ENCODE assay signal across 28 cellular contexts in the genomic region with DNA sequence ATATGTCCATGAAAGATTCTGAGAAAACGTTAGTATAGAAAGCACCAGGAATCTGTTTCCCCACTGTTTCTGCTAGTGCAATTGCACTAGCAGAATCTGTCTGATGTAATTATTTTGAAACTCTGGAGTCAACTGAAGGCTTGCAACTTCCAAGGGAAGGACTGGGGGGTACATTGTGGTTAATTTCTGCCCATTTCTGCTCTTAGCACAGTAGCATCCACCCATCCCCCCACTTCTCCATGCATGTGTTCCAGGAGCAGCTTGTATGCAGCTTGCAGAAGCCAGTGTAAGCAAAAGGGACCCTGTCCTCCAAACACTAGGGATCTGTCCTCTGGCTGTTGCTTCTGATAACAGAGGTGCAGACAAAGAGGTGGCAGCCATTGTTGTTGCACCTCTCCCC.
"Had no signal": no experiment of that assay in that cellular context is flagged by ENCODE, and none has a peak within 500 bp of the region (broad histone marks: within the 10 kb centered on the region; RNA-seq: fewer than 3 reads in every experiment).

No MANE protein-coding gene starts in this region.

- H3K27me3 Mint-ChIP-seq: stimulated activated memory B cell treated with anti-CD40 and anti-IgM and Interleukin-4, amounts not matched to agents 10 μg/mL and 1 μg/mL and 100 μg/mL, for 72 hours; stimulated activated naive CD8-positive, alpha-beta T cell treated with anti-CD3 and anti-CD28 coated beads, Interleukin-15, amount 100 ng/mL, for 72 hours; type B pancreatic cell had no signal

- H3K4me3 Mint-ChIP-seq: stimulated activated effector memory CD8-positive, alpha-beta T cell treated with anti-CD3 and anti-CD28 coated beads, Interleukin-12 subunit alpha, Interleukin-12 subunit beta, amount 100 ng/mL, for 72 hours; stimulated activated memory B cell treated with anti-CD40 and anti-IgM and Interleukin-4, amounts not matched to agents 10 μg/mL and 1 μg/mL and 100 μg/mL, for 72 hours; stimulated activated naive B cell treated with anti-CD40 and anti-IgM and Interleukin-4, amounts not matched to agents 10 μg/mL and 1 μg/mL and 100 μg/mL, for 72 hours; stimulated activated naive CD8-positive, alpha-beta T cell treated with anti-CD3 and anti-CD28 coated beads, Interleukin-15, amount 100 ng/mL, for 72 hours; stimulated activated naive CD8-positive, alpha-beta T cell treated with anti-CD3 and anti-CD28 coated beads, Interleukin-15, Interleukin-2, amounts not matched to agents 100 ng/mL and 50 ng/mL, for 24 hours; type B pancreatic cell had no signal

- H3K4me3 ChIP-seq: stomach, suprapubic skin, testis, thoracic aorta, thyroid gland, tibial artery, tibial nerve, transverse colon, upper lobe of left lung, upper lobe of right lung, uterus, vagina had no signal

- H3K4me1 ChIP-seq: suprapubic skin, testis, thyroid gland, tibial nerve, transverse colon, upper lobe of left lung, upper lobe of right lung, uterus, vagina had no signal

- H3K36me3 ChIP-seq: stomach, suprapubic skin, thoracic aorta, thyroid gland, tibial artery, tibial nerve, transverse colon, upper lobe of left lung, upper lobe of right lung, uterus, vagina had no signal

- H3K27ac ChIP-seq: stomach, suprapubic skin, testis, thoracic aorta, thyroid gland, tibial artery, tibial nerve, transverse colon, upper lobe of left lung, upper lobe of right lung, uterus, vagina had no signal

- DNase-seq: stimulated activated CD4-positive, alpha-beta T cell treated with anti-CD3 and anti-CD28 coated beads, Interleukin-2, amount 100 ng/mL, for 48 hours; stimulated activated CD4-positive, alpha-beta T cell treated with anti-CD3 and anti-CD28 coated beads, Interleukin-4, amount 100 ng/mL, for 1 hour; stimulated activated CD4-positive, alpha-beta T cell treated with anti-CD3 and anti-CD28 coated beads, Interleukin-4, amount 100 ng/mL, for 24 hours; stimulated activated CD4-positive, alpha-beta T cell treated with anti-CD3 and anti-CD28 coated beads, Interleukin-4, amount 100 ng/mL, for 4 hours; stimulated activated CD8-positive, alpha-beta memory T cell treated with anti-CD3 and anti-CD28 coated beads, Interleukin-4, amount 100 ng/mL, for 48 hours; stimulated activated naive B cell treated with anti-CD40 and anti-IgM and Interleukin-4, amounts not matched to agents 10 μg/mL and 1 μg/mL and 100 μg/mL, for 72 hours; stimulated activated naive CD4-positive, alpha-beta T cell; stimulated activated naive CD4-positive, alpha-beta T cell treated with Interleukin-2 at 50 U/mL for 16 hours; stimulated activated naive CD8-positive, alpha-beta T cell treated with anti-CD3 and anti-CD28 coated beads, Interleukin-15, amount 100 ng/mL, for 72 hours; stimulated activated naive CD8-positive, alpha-beta T cell treated with anti-CD3 and anti-CD28 coated beads, Interleukin-15, Interleukin-2, amounts not matched to agents 100 U/mL and 50 U/mL, for 24 hours; stomach; substantia nigra; testis; thyroid gland; tibial artery; transverse colon; trophoblast cell; upper lobe of left lung; upper lobe of right lung; uterus had no signal

- H3K36me3 Mint-ChIP-seq: stimulated activated effector memory CD8-positive, alpha-beta T cell treated with anti-CD3 and anti-CD28 coated beads, Interleukin-12 subunit alpha, Interleukin-12 subunit beta, amount 100 ng/mL, for 72 hours; type B pancreatic cell had no signal

- H3K9me3 ChIP-seq: testis, thyroid gland, uterus, vagina had no signal

- H3K27ac Mint-ChIP-seq: stimulated activated effector memory CD8-positive, alpha-beta T cell treated with anti-CD3 and anti-CD28 coated beads, Interleukin-12 subunit alpha, Interleukin-12 subunit beta, amount 100 ng/mL, for 72 hours; stimulated activated memory B cell treated with anti-CD40 and anti-IgM and Interleukin-4, amounts not matched to agents 10 μg/mL and 1 μg/mL and 100 μg/mL, for 72 hours; stimulated activated naive B cell treated with anti-CD40 and anti-IgM and Interleukin-4, amounts not matched to agents 10 μg/mL and 1 μg/mL and 100 μg/mL, for 72 hours; stimulated activated naive CD8-positive, alpha-beta T cell treated with anti-CD3 and anti-CD28 coated beads, Interleukin-15, amount 100 ng/mL, for 72 hours; stimulated activated naive CD8-positive, alpha-beta T cell treated with anti-CD3 and anti-CD28 coated beads, Interleukin-15, Interleukin-2, amounts not matched to agents 100 ng/mL and 50 ng/mL, for 24 hours; type B pancreatic cell had no signal

- H3K27me3 ChIP-seq: stomach, suprapubic skin, testis, thyroid gland, tibial artery, tibial nerve, transverse colon, upper lobe of left lung, upper lobe of right lung, uterus, vagina had no signal

- ATAC-seq: stimulated activated effector memory CD8-positive, alpha-beta T cell treated with anti-CD3 and anti-CD28 coated beads, Interleukin-12 subunit alpha, Interleukin-12 subunit beta, amount 100 ng/mL, for 72 hours; stimulated activated memory B cell treated with anti-CD40 and anti-IgM and Interleukin-4, amounts not matched to agents 10 μg/mL and 1 μg/mL and 100 μg/mL, for 72 hours; stimulated activated naive B cell treated with anti-CD40 and anti-IgM and Interleukin-4, amounts not matched to agents 10 μg/mL and 1 μg/mL and 100 μg/mL, for 72 hours; stimulated activated naive CD8-positive, alpha-beta T cell treated with anti-CD3 and anti-CD28 coated beads, Interleukin-15, amount 100 ng/mL, for 72 hours; stimulated activated naive CD8-positive, alpha-beta T cell treated with anti-CD3 and anti-CD28 coated beads, Interleukin-15, Interleukin-2, amounts not matched to agents 100 U/mL and 50 U/mL, for 24 hours; upper lobe of right lung had no signal

- H3K4me1 Mint-ChIP-seq: stimulated activated memory B cell treated with anti-CD40 and anti-IgM and Interleukin-4, amounts not matched to agents 10 μg/mL and 1 μg/mL and 100 μg/mL, for 72 hours; stimulated activated naive B cell treated with anti-CD40 and anti-IgM and Interleukin-4, amounts not matched to agents 10 μg/mL and 1 μg/mL and 100 μg/mL, for 72 hours; stimulated activated naive CD8-positive, alpha-beta T cell treated with anti-CD3 and anti-CD28 coated beads, Interleukin-15, amount 100 ng/mL, for 72 hours had no signal
